15 cellular contexts compared by ENCODE assay signal in the genomic region with DNA sequence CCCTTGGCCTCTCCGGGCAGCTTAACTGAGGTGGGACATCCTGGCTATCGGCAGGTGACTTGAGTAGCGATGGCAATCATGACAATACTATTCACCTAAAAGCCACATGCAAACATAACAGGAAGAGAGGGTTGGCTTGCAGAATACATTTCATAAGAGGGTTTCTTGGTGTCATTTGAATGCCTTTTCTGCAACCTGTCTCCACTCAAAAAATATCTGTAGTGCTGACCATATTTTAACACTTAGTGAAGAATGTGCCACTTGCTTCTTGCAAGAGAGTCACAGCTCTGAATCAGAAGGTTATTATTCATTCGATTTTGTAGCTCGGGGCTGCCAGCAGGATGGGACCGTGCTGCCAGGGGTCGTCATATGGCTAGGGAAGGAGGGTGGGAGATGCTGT.
"Had no signal": no experiment of that assay in that cellular context is flagged by ENCODE, and none has a peak within 500 bp of the region (broad histone marks: within the 10 kb centered on the region; RNA-seq: fewer than 3 reads in every experiment).

No MANE protein-coding gene starts in this region.

- H3K27ac Mint-ChIP-seq: activated T-helper 2 cell treated with anti-CD3 and anti-CD28 coated beads, Interferon-gamma antibody, Interleukin-2, Interleukin-4, amounts not matched to agents 10 μg/mL and 5 μg/mL and 100 μg/mL, durations not matched to agents 14 hours and 24 hours and 36 hours; endodermal cell; stimulated activated naive CD8-positive, alpha-beta T cell treated with anti-CD3 and anti-CD28 coated beads, Interleukin-15, amount 100 ng/mL, for 72 hours had no signal

- H3K4me1 Mint-ChIP-seq: stimulated activated naive CD8-positive, alpha-beta T cell treated with anti-CD3 and anti-CD28 coated beads, Interleukin-15, amount 100 ng/mL, for 72 hours had no signal

- H3K9me3 ChIP-seq: adrenal gland, thoracic aorta, uterus had no signal

- H3K36me3 Mint-ChIP-seq: naive thymus-derived CD8-positive, alpha-beta T cell had no signal

- H3K27me3 Mint-ChIP-seq: stimulated activated naive CD8-positive, alpha-beta T cell treated with anti-CD3 and anti-CD28 coated beads, Interleukin-15, amount 100 ng/mL, for 72 hours had no signal

- H3K4me3 Mint-ChIP-seq: endodermal cell; stimulated activated naive CD8-positive, alpha-beta T cell treated with anti-CD3 and anti-CD28 coated beads, Interleukin-15, amount 100 ng/mL, for 72 hours had no signal

- H3K4me1 ChIP-seq: adrenal gland, uterus had no signal

- H3K27me3 ChIP-seq: adrenal gland, uterus had no signal

- H3K9me3 Mint-ChIP-seq: activated T-helper 2 cell treated with anti-CD3 and anti-CD28 coated beads, Interferon-gamma antibody, Interleukin-2, Interleukin-4, amounts not matched to agents 10 μg/mL and 5 μg/mL and 100 μg/mL, durations not matched to agents 14 hours and 24 hours and 36 hours; naive thymus-derived CD8-positive, alpha-beta T cell; stimulated activated naive CD8-positive, alpha-beta T cell treated with anti-CD3 and anti-CD28 coated beads, Interleukin-15, amount 100 ng/mL, for 72 hours had no signal

- H3K4me3 ChIP-seq: adrenal gland, lung, uterus had no signal

- H3K27ac ChIP-seq: adrenal gland, thoracic aorta had no signal

- H3K36me3 ChIP-seq: adrenal gland, thoracic aorta, uterus had no signal

- DNase-seq: activated CD4-positive, alpha-beta T cell treated with anti-CD3 and anti-CD28 coated beads, Interleukin-2, amount 50 U/mL, for 1 hour; activated naive CD4-positive, alpha-beta T cell treated with anti-CD3 and anti-CD28 coated beads, Interleukin-2, amount 50 U/mL, for 16 hours; activated T-cell treated with anti-CD3 and anti-CD28 coated beads for 4 hours; adrenal gland; central memory CD4-positive, alpha-beta T cell; endodermal cell; erythroblast; left colon; naive thymus-derived CD8-positive, alpha-beta T cell; stimulated activated CD4-positive, alpha-beta T cell treated with anti-CD3 and anti-CD28 coated beads, Interleukin-4, amount 100 ng/mL, for 1 hour; stimulated activated naive CD8-positive, alpha-beta T cell treated with anti-CD3 and anti-CD28 coated beads, Interleukin-15, amount 100 ng/mL, for 72 hours had no signal
